32 cellular contexts compared by ENCODE assay signal in the genomic region with DNA sequence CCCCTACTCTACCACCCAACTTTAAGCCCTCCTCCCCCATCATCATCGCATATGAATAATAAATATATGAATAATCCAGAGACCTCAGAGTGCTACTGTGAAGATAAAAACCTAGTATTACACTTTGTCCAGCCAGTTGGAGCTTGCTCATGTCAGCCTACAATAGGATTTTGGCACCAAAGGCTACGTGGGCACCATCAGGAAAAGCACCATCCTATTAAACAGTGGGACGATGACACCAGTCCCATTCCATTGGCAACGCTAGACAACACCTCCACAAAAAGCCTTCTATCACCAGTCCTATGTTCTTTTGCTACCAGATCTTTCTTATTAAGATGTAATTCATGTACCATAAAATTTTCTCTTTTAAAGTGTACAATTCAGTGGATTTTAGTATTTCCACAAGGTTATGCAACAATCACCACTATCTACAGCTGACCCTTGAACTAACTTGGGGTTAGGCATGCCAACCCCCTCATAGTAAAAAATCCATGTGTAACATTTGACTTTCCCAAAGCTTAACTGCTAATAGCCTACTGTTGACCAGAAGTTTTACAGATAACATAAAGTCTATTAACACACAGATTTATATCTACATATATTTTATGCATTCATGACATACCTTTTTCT. TPM values are rescaled to one million over a fixed set of nuclear protein-coding genes. Genes with fewer than 3 reads are reported as not detected.
"Had no signal": no experiment of that assay in that cellular context is flagged by ENCODE, and none has a peak within 500 bp of the region (broad histone marks: within the 10 kb centered on the region; RNA-seq: fewer than 3 reads in every experiment).

No MANE protein-coding gene starts in this region.

- ATAC-seq: naive thymus-derived CD8-positive, alpha-beta T cell; natural killer cell treated with Interleukin-12 subunit alpha and Interleukin-12 subunit beta and Interleukin-15 and Interleukin-18, amount 100 ng/mL, for 72 hours; psoas muscle; right cardiac atrium; sciatic nerve; stimulated activated memory B cell treated with anti-CD40 and anti-IgM and Interleukin-4, amounts not matched to agents 10 μg/mL and 1 μg/mL and 100 μg/mL, for 72 hours; stimulated activated naive CD8-positive, alpha-beta T cell treated with anti-CD3 and anti-CD28 coated beads, Interleukin-15, amount 100 ng/mL, for 72 hours; stimulated activated naive CD8-positive, alpha-beta T cell treated with anti-CD3 and anti-CD28 coated beads, Interleukin-15, Interleukin-2, amounts not matched to agents 100 U/mL and 50 U/mL, for 24 hours; upper lobe of right lung had no signal

- H3K4me1 ChIP-seq: parathyroid adenoma, psoas muscle, spleen, testis, upper lobe of right lung, uterus had no signal

- H3K4me3 Mint-ChIP-seq: naive thymus-derived CD8-positive, alpha-beta T cell; natural killer cell treated with Interleukin-12 subunit alpha and Interleukin-12 subunit beta and Interleukin-15 and Interleukin-18, amount 100 ng/mL, for 72 hours; nephron progenitor cell; neural crest cell; stimulated activated memory B cell treated with anti-CD40 and anti-IgM and Interleukin-4, amounts not matched to agents 10 μg/mL and 1 μg/mL and 100 μg/mL, for 72 hours; stimulated activated naive CD8-positive, alpha-beta T cell treated with anti-CD3 and anti-CD28 coated beads, Interleukin-15, amount 100 ng/mL, for 72 hours; type B pancreatic cell had no signal

- H3K4me3 ChIP-seq: ovary, psoas muscle, skin epidermis, smooth muscle cell, spleen, suprapubic skin, testis, tibial artery, transverse colon, upper lobe of right lung, uterus had no signal

- H3K27me3 ChIP-seq: neutrophil, ovary, spleen, suprapubic skin, testis, tibial artery, transverse colon, upper lobe of right lung, uterus had no signal

- H3K36me3 ChIP-seq: neutrophil, ovary, spleen, suprapubic skin, tibial artery, transverse colon, upper lobe of right lung, uterus had no signal

- H3K36me3 Mint-ChIP-seq: natural killer cell treated with Interleukin-12 subunit alpha and Interleukin-12 subunit beta and Interleukin-15 and Interleukin-18, amount 100 ng/mL, for 72 hours; stimulated activated memory B cell treated with anti-CD40 and anti-IgM and Interleukin-4, amounts not matched to agents 10 μg/mL and 1 μg/mL and 100 μg/mL, for 72 hours had no signal

- DNase-seq: naive thymus-derived CD8-positive, alpha-beta T cell; nephron progenitor cell; nucleus accumbens; ovary; psoas muscle; right cardiac atrium; spleen; stimulated activated CD4-positive, alpha-beta T cell treated with anti-CD3 and anti-CD28 coated beads, Interleukin-12 subunit alpha, Interleukin-12 subunit beta, amount 100 ng/mL, for 4 hours; stimulated activated CD4-positive, alpha-beta T cell treated with anti-CD3 and anti-CD28 coated beads, Interleukin-1b, Interleukin-23, amount 100 ng/mL, for 48 hours; stimulated activated CD4-positive, alpha-beta T cell treated with anti-CD3 and anti-CD28 coated beads, Interleukin-4, amount 100 ng/mL, for 1 hour; stimulated activated CD4-positive, alpha-beta T cell treated with anti-CD3 and anti-CD28 coated beads, Interleukin-4, amount 100 ng/mL, for 4 hours; stimulated activated CD8-positive, alpha-beta memory T cell treated with anti-CD3 and anti-CD28 coated beads, Interleukin-4, amount 100 ng/mL, for 48 hours; stimulated activated naive CD4-positive, alpha-beta T cell; stimulated activated naive CD8-positive, alpha-beta T cell treated with anti-CD3 and anti-CD28 coated beads, Interleukin-15, amount 100 ng/mL, for 72 hours; stimulated activated naive CD8-positive, alpha-beta T cell treated with anti-CD3 and anti-CD28 coated beads, Interleukin-15, Interleukin-2, amounts not matched to agents 100 U/mL and 50 U/mL, for 24 hours; substantia nigra; testis; tibial artery; transverse colon; upper lobe of right lung; uterus had no signal

- H3K9ac ChIP-seq: parathyroid adenoma had no signal

- H3K27ac ChIP-seq: neutrophil, ovary, parathyroid adenoma, psoas muscle, skin epidermis, spleen, suprapubic skin, testis, tibial artery, transverse colon, upper lobe of right lung, uterus had no signal

- H3K27ac Mint-ChIP-seq: naive thymus-derived CD8-positive, alpha-beta T cell; natural killer cell treated with Interleukin-12 subunit alpha and Interleukin-12 subunit beta and Interleukin-15 and Interleukin-18, amount 100 ng/mL, for 72 hours; nephron progenitor cell; progenitor cell of endocrine pancreas; stimulated activated memory B cell treated with anti-CD40 and anti-IgM and Interleukin-4, amounts not matched to agents 10 μg/mL and 1 μg/mL and 100 μg/mL, for 72 hours; stimulated activated naive CD8-positive, alpha-beta T cell treated with anti-CD3 and anti-CD28 coated beads, Interleukin-15, amount 100 ng/mL, for 72 hours; type B pancreatic cell had no signal

- H3K9me3 ChIP-seq: neutrophil, ovary, psoas muscle, suprapubic skin, testis, tibial artery, transverse colon, upper lobe of right lung, uterus had no signal

- H3K27me3 Mint-ChIP-seq: progenitor cell of endocrine pancreas; stimulated activated memory B cell treated with anti-CD40 and anti-IgM and Interleukin-4, amounts not matched to agents 10 μg/mL and 1 μg/mL and 100 μg/mL, for 72 hours; stimulated activated naive CD8-positive, alpha-beta T cell treated with anti-CD3 and anti-CD28 coated beads, Interleukin-15, amount 100 ng/mL, for 72 hours; type B pancreatic cell had no signal

- H3K4me1 Mint-ChIP-seq: naive thymus-derived CD8-positive, alpha-beta T cell; stimulated activated memory B cell treated with anti-CD40 and anti-IgM and Interleukin-4, amounts not matched to agents 10 μg/mL and 1 μg/mL and 100 μg/mL, for 72 hours; stimulated activated naive CD8-positive, alpha-beta T cell treated with anti-CD3 and anti-CD28 coated beads, Interleukin-15, amount 100 ng/mL, for 72 hours had no signal

RNA-seq across cellular contexts. Expression of gene CNKSR3, which starts 41.1 kb away (rescaled TPM):
- total RNA-seq: naive thymus-derived CD8-positive, alpha-beta T cell had no signal
